27 cellular contexts compared by ENCODE assay signal in the genomic region with DNA sequence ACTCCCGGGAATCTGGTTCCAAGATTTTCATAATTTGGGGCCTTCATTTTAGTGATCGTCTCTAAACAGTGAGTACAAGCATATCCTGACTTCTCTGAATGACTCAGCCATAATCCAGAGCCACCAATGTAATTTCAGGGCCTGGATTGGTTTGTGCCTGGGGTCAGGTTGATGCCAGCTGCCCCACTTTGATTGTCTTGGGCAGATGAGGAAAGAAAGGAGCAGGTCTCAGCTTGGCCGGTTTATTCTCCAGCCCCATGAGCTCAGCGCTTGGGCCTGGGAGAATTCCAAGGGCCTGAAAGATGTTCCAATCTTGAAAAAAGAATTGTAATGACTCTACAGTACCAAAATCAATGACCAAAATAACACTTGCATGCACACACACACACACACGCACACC.
A peak's percentile ranks its signal among the peaks of the same experiment; 100 is the strongest.
DNase-seq lines count a peak whose midpoint lies in the region; TF ChIP-seq lines count a peak whose summit lies in the region.
"Had no signal": no experiment of that assay in that cellular context is flagged by ENCODE, and none has a peak within 500 bp of the region (broad histone marks: within the 10 kb centered on the region; RNA-seq: fewer than 3 reads in every experiment).

No MANE protein-coding gene starts in this region.

- POLR2A ChIA-PET in RWPE1 (lab: Yijun Ruan, JAX; ENCODE audit: low non-redundant PET) = no interaction called here

- H3K4me3 Mint-ChIP-seq in glutamatergic neuron (ENCODE audit: unreplicated experiment) = no peak overlapping the region
- H3K4me3 Mint-ChIP-seq: activated CD4-positive, alpha-beta T cell treated with anti-CD3 and anti-CD28 coated beads for 36 hours; endodermal cell; neural crest cell had no signal

- no peaks in the 10 kb centered on the region for H3K36me3 Mint-ChIP-seq in glutamatergic neuron (ENCODE audit: unreplicated experiment)
- H3K36me3 Mint-ChIP-seq: activated naive CD4-positive, alpha-beta T cell treated with anti-CD3 and anti-CD28 coated beads, Interleukin-2, amount 50 U/mL, for 72 hours had no signal

- no peaks in the 10 kb centered on the region for H3K27me3 ChIP-seq in dorsolateral prefrontal cortex
- H3K27me3 ChIP-seq: BLaER1 treated with 17β-estradiol and CSF1 and Interleukin-3, amounts not matched to agents 10 nM and 100 nM; gastroesophageal sphincter; pancreas had no signal

- intact Hi-C loops in dorsolateral prefrontal cortex (cut with DNase I) = loop anchor here in 1 of 2 donors (2.0 kb wide), 1 partner anchor 15 kb away; no protein-coding TSS in a partner anchor

- H3K27me3 Mint-ChIP-seq in glutamatergic neuron (ENCODE audit: unreplicated experiment) = peaks cover 3% of the 10 kb centered on the region
- H3K27me3 Mint-ChIP-seq: activated CD4-positive, alpha-beta T cell treated with anti-CD3 and anti-CD28 coated beads for 36 hours had no signal

- no peak for DNase-seq in RWPE1 (ENCODE audit: low spot score)
- DNase-seq in dorsolateral prefrontal cortex = no peak
- DNase-seq in medulla oblongata (ENCODE audit: extremely low spot score) = peak; percentile 35
- DNase-seq in retina = no peak
- no peak for DNase-seq in glutamatergic neuron
- no peak for DNase-seq in NCI-H1436 treated with DMSO at 0.1 percent for 48 hours (lab: John Stamatoyannopoulos, UW)
- no peak for DNase-seq in ACHN
- DNase-seq: activated CD4-positive, alpha-beta T cell treated with anti-CD3 and anti-CD28 coated beads for 36 hours; central memory CD4-positive, alpha-beta T cell; COR-L47; endodermal cell; left colon; NCI-H82; pancreas; SIG-M5; stimulated activated naive CD4-positive, alpha-beta T cell treated with Interleukin-2 at 50 U/mL for 16 hours; SW 1271; T1000; trophoblast cell had no signal

- peaks cover 7% of the 10 kb centered on the region for H3K9me3 Mint-ChIP-seq in glutamatergic neuron (ENCODE audit: unreplicated experiment)
- H3K9me3 Mint-ChIP-seq: activated naive CD4-positive, alpha-beta T cell treated with anti-CD3 and anti-CD28 coated beads, Interleukin-2, amount 50 U/mL, for 72 hours; endodermal cell; neural crest cell had no signal

- H3K27ac ChIP-seq in RWPE1 (peak overlapping the region; percentile 47), dorsolateral prefrontal cortex (peak overlapping the region; percentile 16 to 94 (median 87)), temporal lobe (ENCODE audit: low read depth, low read length) (peak overlapping the region; percentile 96)
- H3K27ac ChIP-seq: BLaER1 treated with 17β-estradiol and CSF1 and Interleukin-3, amounts not matched to agents 10 nM and 100 nM; pancreas; VCaP had no signal

- CTCF ChIA-PET in RWPE1 (lab: Yijun Ruan, JAX) = interaction anchor here (0.5 to 0.6 kb wide), 2 partner anchors 110 to 267 kb away, joined by 4 read pairs; no protein-coding TSS in a partner anchor

- H3K27ac Mint-ChIP-seq in glutamatergic neuron (ENCODE audit: unreplicated experiment) = no peak overlapping the region
- H3K27ac Mint-ChIP-seq: activated CD4-positive, alpha-beta T cell treated with anti-CD3 and anti-CD28 coated beads for 36 hours; endodermal cell had no signal

- no peaks in the 10 kb centered on the region for H3K4me1 Mint-ChIP-seq in glutamatergic neuron (ENCODE audit: low read depth, unreplicated experiment)
- H3K4me1 Mint-ChIP-seq: endodermal cell, neural crest cell had no signal

- peak overlapping the region in 1 of 59 donors; percentile 1 for H3K4me3 ChIP-seq in dorsolateral prefrontal cortex
- H3K4me3 ChIP-seq: BLaER1 treated with 17β-estradiol and CSF1 and Interleukin-3, amounts not matched to agents 10 nM and 100 nM; gastroesophageal sphincter; GM12878; pancreas; skin epidermis had no signal

- in situ Hi-C loops in ACHN (cut with HindIII; ENCODE audit: low pct_ligation_motif_present, low pct_unique_long_range_greater_than_20kb, low sequenced_read_pairs) = no loop called here

- TF ChIP-seq CTCF in RWPE1 (conservative IDR thresholded peaks at IDR 0.05; ENCODE audit: low read depth) (no peak), dorsolateral prefrontal cortex (IDR thresholded peaks at IDR 0.05 in 54 of 56, conservative IDR thresholded peaks at IDR 0.05 in 2 of 56; ENCODE audit: low read depth in 1 of 56, partially characterized antibody in 56 of 56) (no peak), glutamatergic neuron (IDR thresholded peaks at IDR 0.05; ENCODE audit: partially characterized antibody, unreplicated experiment) (no peak)
